21 cellular contexts compared by ENCODE assay signal in the genomic region with DNA sequence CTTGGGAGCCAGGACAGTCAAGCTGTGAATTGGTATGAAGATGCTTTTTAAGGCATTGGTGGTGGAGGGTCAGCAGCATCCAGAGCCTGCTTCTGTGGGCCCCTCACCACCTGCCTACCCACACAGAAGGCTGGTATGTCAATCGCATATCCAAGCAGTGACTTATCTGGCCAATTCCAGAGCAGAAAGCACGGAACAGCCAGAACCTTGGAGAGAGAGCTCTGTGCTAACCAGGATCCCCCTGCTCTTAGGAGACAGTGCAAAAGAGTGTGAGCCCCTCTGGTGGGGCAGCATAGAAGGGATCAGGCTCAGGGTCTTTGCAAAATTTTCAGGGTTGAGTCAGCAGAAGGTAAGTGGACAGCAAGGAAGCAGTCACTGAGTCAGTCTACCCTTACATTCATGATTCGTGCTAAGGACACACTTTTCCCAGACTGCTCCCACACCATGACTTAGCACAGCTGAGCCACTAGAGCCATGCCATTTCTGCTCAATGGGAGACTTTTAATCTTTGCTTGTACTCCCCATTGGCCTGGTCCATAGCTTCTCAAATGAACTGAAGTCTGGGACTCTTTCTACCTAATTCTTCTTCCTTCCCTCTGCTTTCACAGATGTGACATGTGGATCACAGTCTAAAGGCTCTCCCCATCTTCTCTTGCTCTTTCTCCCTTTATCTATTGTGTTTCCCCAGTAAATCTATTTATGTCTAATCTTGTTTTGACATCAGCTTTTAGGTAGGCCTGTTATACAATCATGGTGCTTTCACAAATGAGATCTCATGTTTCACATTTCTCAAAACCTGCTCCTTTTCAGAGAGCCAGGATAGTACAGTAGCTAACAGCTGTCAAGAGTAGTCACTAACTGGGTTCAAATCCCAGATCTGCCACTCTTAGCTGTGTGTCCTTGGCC. TPM values are rescaled to one million over a fixed set of nuclear protein-coding genes. Genes with fewer than 3 reads are reported as not detected.
"Had no signal": no experiment of that assay in that cellular context is flagged by ENCODE, and none has a peak within 500 bp of the region (broad histone marks: within the 10 kb centered on the region; RNA-seq: fewer than 3 reads in every experiment).

No MANE protein-coding gene starts in this region.

- H3K9me3 ChIP-seq: ascending aorta, esophagus squamous epithelium, transverse colon had no signal

- H3K36me3 Mint-ChIP-seq: T-cell had no signal

- DNase-seq: activated CD4-positive, alpha-beta T cell treated with anti-CD3 and anti-CD28 coated beads for 1 hour; activated CD4-positive, alpha-beta T cell treated with anti-CD3 and anti-CD28 coated beads, Interleukin-2, amount 50 U/mL, for 4 hours; activated naive CD4-positive, alpha-beta T cell treated with Interleukin-2 at 50 U/mL for 16 hours; activated T-cell treated with anti-CD3 and anti-CD28 coated beads for 4 hours; esophagus squamous epithelium; occipital lobe; right cardiac atrium; small intestine; stimulated activated CD4-positive, alpha-beta T cell treated with anti-CD3 and anti-CD28 coated beads, Interleukin-4, amount 100 ng/mL, for 4 hours; stimulated activated CD8-positive, alpha-beta memory T cell treated with anti-CD3 and anti-CD28 coated beads, Interleukin-4, amount 100 ng/mL, for 48 hours; stimulated activated naive CD8-positive, alpha-beta T cell treated with anti-CD3 and anti-CD28 coated beads, Interleukin-15, Interleukin-2, amounts not matched to agents 100 U/mL and 50 U/mL, for 24 hours; T-cell; T1000; transverse colon had no signal

- H3K27me3 ChIP-seq: ascending aorta, esophagus squamous epithelium, transverse colon had no signal

- H3K27ac ChIP-seq: ascending aorta, esophagus squamous epithelium, transverse colon, VCaP had no signal

- H3K4me3 Mint-ChIP-seq: nephron, T-cell had no signal

- H3K4me3 ChIP-seq: ascending aorta, esophagus squamous epithelium, transverse colon had no signal

- H3K27ac Mint-ChIP-seq: nephron, progenitor cell of endocrine pancreas, T-cell had no signal

- H3K4me1 ChIP-seq: ascending aorta, esophagus squamous epithelium, transverse colon had no signal

- H3K9me3 Mint-ChIP-seq: nephron, T-cell had no signal

- H3K36me3 ChIP-seq: ascending aorta, esophagus squamous epithelium, transverse colon had no signal

RNA-seq across cellular contexts. Expression of a gene that starts 44.3 kb away (rescaled TPM):
- total RNA-seq: ascending aorta, esophagus squamous epithelium, fibroblast of villous mesenchyme, lower leg skin, mesenteric fat pad, occipital lobe, T-cell, transverse colon had no signal
- polyA plus RNA-seq: right cardiac atrium, small intestine had no signal
